15 cellular contexts compared by ENCODE assay signal in genomic region chr20:52269327-52269726, GRCh38.
DNase-seq lines count a peak whose midpoint lies in the region; ATAC-seq and TF ChIP-seq lines count a peak whose summit lies in the region.
"Had no signal": no experiment of that assay in that cellular context is flagged by ENCODE, and none has a peak within 500 bp of the region (broad histone marks: within the 10 kb centered on the region; RNA-seq: fewer than 3 reads in every experiment).

No MANE protein-coding gene starts in this region.

- no peak for TF ChIP-seq CTCF in NB4 (IDR thresholded peaks at IDR 0.05; ENCODE audit: low read depth, low read length)
- no peak for TF ChIP-seq CTCF in nephron (IDR thresholded peaks at IDR 0.05; ENCODE audit: unreplicated experiment in 3 of 3)

- H3K4me3 ChIP-seq in NB4 (ENCODE audit: low read depth, low read length) = no peak overlapping the region
- H3K4me3 ChIP-seq in HAP-1 = no peak overlapping the region
- H3K4me3 ChIP-seq: colonic mucosa, left ventricle myocardium inferior had no signal

- in situ Hi-C loops in HAP-1 (cut with MboI; ENCODE audit: low sequenced_read_pairs) = no loop called here

- no peaks in the 10 kb centered on the region for H3K36me3 ChIP-seq in HAP-1 (replicated peaks)
- H3K36me3 ChIP-seq: colonic mucosa, left ventricle myocardium inferior had no signal

- H3K9me3 Mint-ChIP-seq in nephron = no peaks in the 10 kb centered on the region
- no peaks in the 10 kb centered on the region for H3K9me3 Mint-ChIP-seq in activated CD8-positive, alpha-beta memory T cell treated with anti-CD3 and anti-CD28 coated beads, Interleukin-2, amount 10 ng/mL, durations not matched to agents 7 days and 5 days (ENCODE audit: low read depth)
- H3K9me3 Mint-ChIP-seq: CD8-positive, alpha-beta T cell; naive thymus-derived CD8-positive, alpha-beta T cell had no signal

- H3K4me1 Mint-ChIP-seq in nephron = peaks cover 59% of the 10 kb centered on the region
- H3K4me1 Mint-ChIP-seq in activated CD8-positive, alpha-beta memory T cell treated with anti-CD3 and anti-CD28 coated beads, Interleukin-2, amount 10 ng/mL, durations not matched to agents 7 days and 5 days = no peaks in the 10 kb centered on the region

- H3K9me3 ChIP-seq in HAP-1 = no peaks in the 10 kb centered on the region
- H3K9me3 ChIP-seq: colonic mucosa, left ventricle myocardium inferior had no signal

- H3K27me3 ChIP-seq in HAP-1 (ENCODE audit: low read depth) = peaks cover 10% of the 10 kb centered on the region
- H3K27me3 ChIP-seq: colonic mucosa had no signal

- no peaks in the 10 kb centered on the region for H3K36me3 Mint-ChIP-seq in nephron (ENCODE audit: low read depth)
- no peaks in the 10 kb centered on the region for H3K36me3 Mint-ChIP-seq in activated CD8-positive, alpha-beta memory T cell treated with anti-CD3 and anti-CD28 coated beads, Interleukin-2, amount 10 ng/mL, durations not matched to agents 7 days and 5 days
- H3K36me3 Mint-ChIP-seq: CD8-positive, alpha-beta T cell; naive thymus-derived CD8-positive, alpha-beta T cell had no signal

- TF ChIP-seq POLR2A in NB4 (IDR thresholded peaks at IDR 0.05; ENCODE audit: extremely low read depth, insufficient read length) = no peak

- CTCF ChIA-PET in activated CD8-positive, alpha-beta memory T cell treated with anti-CD3 and anti-CD28 coated beads, Interleukin-2, amount 10 ng/mL, durations not matched to agents 7 days and 5 days (lab: Charles Lee) = no interaction called here

- H3K4me1 ChIP-seq in HAP-1 = no peaks in the 10 kb centered on the region
- H3K4me1 ChIP-seq: colonic mucosa, left ventricle myocardium inferior had no signal

- H3K4me3 Mint-ChIP-seq in nephron = no peak overlapping the region
- H3K4me3 Mint-ChIP-seq in activated CD8-positive, alpha-beta memory T cell treated with anti-CD3 and anti-CD28 coated beads, Interleukin-2, amount 10 ng/mL, durations not matched to agents 7 days and 5 days = no peak overlapping the region
- H3K4me3 Mint-ChIP-seq: CD8-positive, alpha-beta T cell; naive thymus-derived CD8-positive, alpha-beta T cell had no signal

- H3K27me3 Mint-ChIP-seq in nephron (ENCODE audit: low read depth) = peaks cover 7% of the 10 kb centered on the region
- H3K27me3 Mint-ChIP-seq in activated CD8-positive, alpha-beta memory T cell treated with anti-CD3 and anti-CD28 coated beads, Interleukin-2, amount 10 ng/mL, durations not matched to agents 7 days and 5 days = peaks cover 11% of the 10 kb centered on the region

- ATAC-seq in activated CD8-positive, alpha-beta memory T cell treated with anti-CD3 and anti-CD28 coated beads, Interleukin-2, amount 10 ng/mL, durations not matched to agents 7 days and 5 days = no peak
- ATAC-seq: CD8-positive, alpha-beta T cell; naive thymus-derived CD8-positive, alpha-beta T cell had no signal

- DNase-seq in GM04503 (ENCODE audit: low read depth) = peak; percentile 19
- DNase-seq in NB4 (ENCODE audit: low read depth) = peak; percentile 82
- peak; percentile 96 for DNase-seq in SKM-1 treated with dmso at 0.1 percent for 144 hours (lab: John Stamatoyannopoulos, UW; ENCODE audit: unreplicated experiment)
- DNase-seq in nucleus accumbens (lab: John Stamatoyannopoulos, UW) = no peak
- DNase-seq in HAP-1 (ENCODE audit: low spot score in 2 of 2) = no peak
- DNase-seq in activated CD8-positive, alpha-beta memory T cell treated with anti-CD3 and anti-CD28 coated beads, Interleukin-2, amount 10 ng/mL, durations not matched to agents 7 days and 5 days = no peak
- DNase-seq: activated gamma-delta T cell treated with Interleukin-2 at 50 U/mL for 16 hours; CD8-positive, alpha-beta T cell; colonic mucosa; left ventricle myocardium inferior; naive thymus-derived CD8-positive, alpha-beta T cell; NCI-H1105 treated with DMSO at 0.1 percent for 48 hours; NCI-H510A treated with DMSO at 0.1 percent for 48 hours; trophoblast cell had no signal

- H3K27ac Mint-ChIP-seq in nephron = peak overlapping the region; percentile 73 to 83 (median 76)
- H3K27ac Mint-ChIP-seq in activated CD8-positive, alpha-beta memory T cell treated with anti-CD3 and anti-CD28 coated beads, Interleukin-2, amount 10 ng/mL, durations not matched to agents 7 days and 5 days = no peak overlapping the region
- H3K27ac Mint-ChIP-seq: CD8-positive, alpha-beta T cell; naive thymus-derived CD8-positive, alpha-beta T cell had no signal

Comparison
In these comparisons a context has a peak if more than half of its experiments do, and no peak if none do; other contexts are left out.
1. DNase-seq: peak in GM04503 (single experiment), NB4 (single experiment) and SKM-1 treated with dmso at 0.1 percent for 144 hours (single experiment); none in nucleus accumbens (0 of 56), HAP-1 (0 of 2) and activated CD8-positive, alpha-beta memory T cell treated with anti-CD3 and anti-CD28 coated beads, Interleukin-2, amount 10 ng/mL, durations not matched to agents 7 days and 5 days (single experiment).